Comparison of ENCODE assay signal across 14 cellular contexts in genomic region chr14:61334197-61334701, GRCh38. TPM values are rescaled to one million over a fixed set of nuclear protein-coding genes. Genes with fewer than 3 reads are reported as not detected.
DNase-seq lines count a peak whose midpoint lies in the region; ATAC-seq, FAIRE-seq and TF ChIP-seq lines count a peak whose summit lies in the region.
"Had no signal": no experiment of that assay in that cellular context is flagged by ENCODE, and none has a peak within 500 bp of the region (broad histone marks: within the 10 kb centered on the region; RNA-seq: fewer than 3 reads in every experiment).

No MANE protein-coding gene starts in this region.

- H3K4me1 Mint-ChIP-seq in activated CD4-positive, alpha-beta T cell treated with anti-CD3 and anti-CD28 coated beads, Interleukin-2, amount 10 ng/mL, durations not matched to agents 24 days and 14 days: peaks cover 81% of the 10 kb centered on the region
- H3K4me1 Mint-ChIP-seq in central memory CD8-positive, alpha-beta T cell: peaks cover 79% of the 10 kb centered on the region

- WGBS in small intestine, 3 donors: 64 to 90% (median 75%) methylated on average over 11 of the region's 11 CpGs

- DNase-seq in HTR-8/SVneo (ENCODE audit: insufficient read length, low spot score) (no peak), small intestine (no peak), BE2C (no peak), osteoblast (ENCODE audit: insufficient read length, low spot score, missing footprints) (no peak), NCI-H1694 treated with DMSO at 0.1 percent for 48 hours (lab: John Stamatoyannopoulos, UW) (no peak)
- peak; percentile 82 for DNase-seq in activated CD4-positive, alpha-beta T cell treated with anti-CD3 and anti-CD28 coated beads, Interleukin-2, amount 10 ng/mL, durations not matched to agents 24 days and 14 days
- no peak for DNase-seq in central memory CD8-positive, alpha-beta T cell (ENCODE audit: low spot score in 2 of 2)
- DNase-seq: NCI-H1436 had no signal

- H3K4me1 ChIP-seq in small intestine (ENCODE audit: control insufficient read depth in 2 of 2, insufficient read depth in 1 of 2, low read depth in 1 of 2, low read length in 1 of 2): no peaks in the 10 kb centered on the region
- no peaks in the 10 kb centered on the region for H3K4me1 ChIP-seq in BE2C
- no peaks in the 10 kb centered on the region for H3K4me1 ChIP-seq in osteoblast (ENCODE audit: insufficient read depth, low read length)
- H3K4me1 ChIP-seq: prostate gland had no signal

- intact Hi-C loops in activated CD4-positive, alpha-beta T cell treated with anti-CD3 and anti-CD28 coated beads, Interleukin-2, amount 10 ng/mL, durations not matched to agents 24 days and 14 days (cut with micrococcal nuclease): loop anchor here (1.0 to 10.0 kb wide), 4 partner anchors 8 to 579 kb away; partner anchors contain the start of gene HIF1A

- H3K36me3 ChIP-seq in small intestine (ENCODE audit: control insufficient read depth in 2 of 2, insufficient read depth in 2 of 2, low read length in 2 of 2): no peaks in the 10 kb centered on the region
- H3K36me3 ChIP-seq in BE2C: no peaks in the 10 kb centered on the region
- no peaks in the 10 kb centered on the region for H3K36me3 ChIP-seq in osteoblast (ENCODE audit: insufficient read depth, low read length)
- H3K36me3 ChIP-seq: prostate gland had no signal

- peaks cover 29% of the 10 kb centered on the region for H3K36me3 Mint-ChIP-seq in activated CD4-positive, alpha-beta T cell treated with anti-CD3 and anti-CD28 coated beads, Interleukin-2, amount 10 ng/mL, durations not matched to agents 24 days and 14 days (ENCODE audit: low read depth)
- peaks cover 48% of the 10 kb centered on the region for H3K36me3 Mint-ChIP-seq in central memory CD8-positive, alpha-beta T cell (ENCODE audit: insufficient read depth)
- H3K36me3 Mint-ChIP-seq: brain had no signal

- TF ChIP-seq CTCF in BE2C (IDR thresholded peaks at IDR 0.05; ENCODE audit: low read depth, low read length): no peak
- TF ChIP-seq CTCF in osteoblast (IDR thresholded peaks at IDR 0.05; ENCODE audit: extremely low read depth, low read depth, low read length): no peak

- H3K27me3 ChIP-seq in small intestine (ENCODE audit: control insufficient read depth in 2 of 2, insufficient read depth in 2 of 2, low read length in 2 of 2) (no peaks in the 10 kb centered on the region), BE2C (peaks cover 27% of the 10 kb centered on the region), osteoblast (ENCODE audit: insufficient read depth, low read length) (peaks cover 11% of the 10 kb centered on the region)

- no peak for ATAC-seq in central memory CD8-positive, alpha-beta T cell (replicated peaks; ENCODE audit: extremely low read depth, poor library complexity, severe bottlenecking)
- ATAC-seq in HG03045 (IDR thresholded peaks at IDR 0.05; ENCODE audit: unreplicated experiment): no peak
- ATAC-seq: HepG2 had no signal

- no peaks in the 10 kb centered on the region for H3K79me2 ChIP-seq in osteoblast (ENCODE audit: insufficient read depth, low read length)

- H3K4me3 Mint-ChIP-seq in activated CD4-positive, alpha-beta T cell treated with anti-CD3 and anti-CD28 coated beads, Interleukin-2, amount 10 ng/mL, durations not matched to agents 24 days and 14 days: peak overlapping the region; percentile 82
- peak overlapping the region; percentile 75 for H3K4me3 Mint-ChIP-seq in central memory CD8-positive, alpha-beta T cell
- H3K4me3 Mint-ChIP-seq: brain had no signal

- no peaks in the 10 kb centered on the region for H3K27me3 Mint-ChIP-seq in activated CD4-positive, alpha-beta T cell treated with anti-CD3 and anti-CD28 coated beads, Interleukin-2, amount 10 ng/mL, durations not matched to agents 24 days and 14 days
- no peaks in the 10 kb centered on the region for H3K27me3 Mint-ChIP-seq in central memory CD8-positive, alpha-beta T cell

- H3K9me3 ChIP-seq in small intestine (ENCODE audit: control insufficient read depth, low read depth): no peaks in the 10 kb centered on the region
- no peaks in the 10 kb centered on the region for H3K9me3 ChIP-seq in BE2C
- no peaks in the 10 kb centered on the region for H3K9me3 ChIP-seq in osteoblast (ENCODE audit: low read depth, low read length)
- H3K9me3 ChIP-seq: prostate gland had no signal

- peak overlapping the region; percentile 78 to 87 for H3K27ac ChIP-seq in small intestine (ENCODE audit: low read depth in 1 of 2, low read length in 1 of 2)
- no peak overlapping the region for H3K27ac ChIP-seq in osteoblast (ENCODE audit: low read depth, low read length)
- H3K27ac ChIP-seq: prostate gland had no signal

- H3K27ac Mint-ChIP-seq in activated CD4-positive, alpha-beta T cell treated with anti-CD3 and anti-CD28 coated beads, Interleukin-2, amount 10 ng/mL, durations not matched to agents 24 days and 14 days: peak overlapping the region; percentile 93
- peak overlapping the region; percentile 91 for H3K27ac Mint-ChIP-seq in central memory CD8-positive, alpha-beta T cell (ENCODE audit: low read depth)
- H3K27ac Mint-ChIP-seq: brain had no signal

- H3K4me3 ChIP-seq in small intestine (ENCODE audit: low read depth in 1 of 2, low read length in 2 of 2): no peak overlapping the region
- no peak overlapping the region for H3K4me3 ChIP-seq in BE2C (ENCODE audit: low read depth, low read length)
- no peak overlapping the region for H3K4me3 ChIP-seq in osteoblast (ENCODE audit: insufficient read depth, low read length)
- H3K4me3 ChIP-seq: lung, prostate gland had no signal

- H3K9me3 Mint-ChIP-seq in activated CD4-positive, alpha-beta T cell treated with anti-CD3 and anti-CD28 coated beads, Interleukin-2, amount 10 ng/mL, durations not matched to agents 24 days and 14 days: no peaks in the 10 kb centered on the region
- H3K9me3 Mint-ChIP-seq in central memory CD8-positive, alpha-beta T cell: no peaks in the 10 kb centered on the region
- H3K9me3 Mint-ChIP-seq: brain had no signal

- H3K4me2 ChIP-seq in osteoblast (ENCODE audit: insufficient read depth, low read length): no peak overlapping the region

- H4K20me1 ChIP-seq in osteoblast (ENCODE audit: insufficient read depth, low read length): no peaks in the 10 kb centered on the region

- FAIRE-seq in HTR-8/SVneo (lab: Jason Lieb, UNC): peak; percentile 99
- FAIRE-seq in small intestine (lab: Jason Lieb, UNC): no peak
- FAIRE-seq: HepG2 had no signal

- no peak overlapping the region for H2AFZ ChIP-seq in osteoblast (ENCODE audit: low read length)

RNA-seq across cellular contexts. Expression of gene PRKCH, which starts 12.9 kb away (rescaled TPM):
- total RNA-seq in activated CD4-positive, alpha-beta T cell treated with anti-CD3 and anti-CD28 coated beads, Interleukin-2, amount 10 ng/mL, durations not matched to agents 24 days and 14 days: 108 and 118 TPM in 2 replicates
- polyA plus RNA-seq in small intestine: 10 to 100 TPM; 12.1 to 17.3 (median 13.6) TPM
- polyA plus RNA-seq in BE2C (2012; ENCODE audit: insufficient read depth, insufficient read length, low read depth): 7.2 TPM
- 3.2 and 3.3 TPM in 2 replicates for total RNA-seq in osteoblast

RNA-seq across cellular contexts. Expression of gene TMEM30B, which starts 53.1 kb away (rescaled TPM):
- total RNA-seq in activated CD4-positive, alpha-beta T cell treated with anti-CD3 and anti-CD28 coated beads, Interleukin-2, amount 10 ng/mL, durations not matched to agents 24 days and 14 days: 0.44 and 0.47 TPM in 2 replicates
- polyA plus RNA-seq in small intestine: 10 to 100 TPM; 21.6 to 33.6 (median 27.5) TPM
- not detected for polyA plus RNA-seq in BE2C (2012; ENCODE audit: insufficient read depth, insufficient read length, low read depth)
- total RNA-seq in osteoblast: 1.1 and 1.8 TPM in 2 replicates
- total RNA-seq: HepG2, NCI-H460 had no signal
- polyA plus RNA-seq: HepG2 had no signal

Comparison
In these comparisons a context has a peak if more than half of its experiments do, and no peak if none do; other contexts are left out.
1. RNA of gene PRKCH, which starts 12.9 kb away (total RNA-seq): 108 to 118 TPM in activated CD4-positive, alpha-beta T cell treated with anti-CD3 and anti-CD28 coated beads, Interleukin-2, amount 10 ng/mL, durations not matched to agents 24 days and 14 days; 3.2 to 3.3 TPM in osteoblast; every median in the first group is over 10 times any median in the second.